In the genomic region with DNA sequence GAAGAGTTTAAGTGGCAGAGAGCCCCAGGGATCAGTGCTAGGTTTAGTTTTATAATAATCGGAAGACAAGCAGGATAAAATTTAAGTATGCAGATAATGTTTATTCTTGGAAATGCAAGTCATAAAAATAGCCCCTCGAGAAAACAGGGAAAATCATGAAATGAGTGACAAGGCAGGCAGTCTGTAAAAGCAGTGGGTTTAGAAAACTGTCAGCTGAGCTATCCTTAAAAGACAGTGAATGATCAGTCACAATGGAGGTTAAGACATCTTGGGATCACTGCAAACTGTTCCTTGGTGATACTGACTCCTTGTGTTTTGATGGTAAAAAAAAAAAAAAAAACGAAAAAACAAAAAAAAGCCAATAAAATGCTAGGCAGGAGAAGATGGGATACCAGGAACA, we compare ENCODE assay signal across 29 cellular contexts.
"Had no signal": no experiment of that assay in that cellular context is flagged by ENCODE, and none has a peak within 500 bp of the region (broad histone marks: within the 10 kb centered on the region; RNA-seq: fewer than 3 reads in every experiment).

No MANE protein-coding gene starts in this region.

- H3K4me1 Mint-ChIP-seq: activated CD4-positive, alpha-beta T cell treated with anti-CD3 and anti-CD28 coated beads, Interleukin-2, amount 10 ng/mL, durations not matched to agents 24 days and 14 days; activated naive CD4-positive, alpha-beta T cell treated with anti-CD3 and anti-CD28 coated beads, Interleukin-2, amount 50 U/mL, for 24 hours; activated naive CD8-positive, alpha-beta T cell treated with anti-CD3 and anti-CD28 coated beads, Interleukin-2, amount 10 ng/mL, durations not matched to agents 7 days and 5 days had no signal

- H3K36me3 Mint-ChIP-seq: activated naive CD4-positive, alpha-beta T cell treated with anti-CD3 and anti-CD28 coated beads, Interleukin-2, amount 50 U/mL, for 24 hours; activated naive CD8-positive, alpha-beta T cell treated with anti-CD3 and anti-CD28 coated beads, Interleukin-2, amount 10 ng/mL, durations not matched to agents 7 days and 5 days had no signal

- H3K27ac Mint-ChIP-seq: activated CD4-positive, alpha-beta T cell treated with anti-CD3 and anti-CD28 coated beads, Interleukin-2, amount 10 ng/mL, durations not matched to agents 24 days and 14 days; activated CD8-positive, alpha-beta T cell treated with anti-CD3 and anti-CD28 coated beads, Interleukin-2, amount 10 ng/mL, durations not matched to agents 7 days and 5 days; activated naive CD4-positive, alpha-beta T cell treated with anti-CD3 and anti-CD28 coated beads, Interleukin-2, amount 50 U/mL, for 24 hours; activated naive CD8-positive, alpha-beta T cell treated with anti-CD3 and anti-CD28 coated beads, Interleukin-2, amount 10 ng/mL, durations not matched to agents 7 days and 5 days; activated T-cell treated with anti-CD3 and anti-CD28 coated beads, Interleukin-2, amount 50 U/mL, for 24 hours; activated T-helper 2 cell treated with anti-CD3 and anti-CD28 coated beads, Interferon-gamma antibody, Interleukin-2, Interleukin-4, amounts not matched to agents 10 μg/mL and 5 μg/mL and 100 μg/mL, durations not matched to agents 14 hours and 24 hours and 36 hours had no signal

- DNase-seq: activated CD4-positive, alpha-beta T cell treated with anti-CD3 and anti-CD28 coated beads, Interleukin-2, amount 10 ng/mL, durations not matched to agents 24 days and 14 days; activated CD4-positive, alpha-beta T cell treated with anti-CD3 and anti-CD28 coated beads, Interleukin-2, amount 50 U/mL, for 4 hours; activated CD8-positive, alpha-beta T cell treated with anti-CD3 and anti-CD28 coated beads, Interleukin-2, amount 10 ng/mL, durations not matched to agents 7 days and 5 days; activated gamma-delta T cell; activated naive CD4-positive, alpha-beta T cell treated with Interleukin-2 at 50 U/mL for 16 hours; activated naive CD8-positive, alpha-beta T cell treated with anti-CD3 and anti-CD28 coated beads, Interleukin-2, amount 10 ng/mL, durations not matched to agents 7 days and 5 days; activated T-cell treated with anti-CD3 and anti-CD28 coated beads, Interleukin-2, amount 50 U/mL, for 24 hours; Kasumi-1; KG1; MM.1S; MV-4-11; NCI-H1092; NCI-H1436 treated with DMSO at 0.1 percent for 48 hours; NCI-H187; NCI-H2029 treated with DMSO at 0.1 percent for 48 hours; NCI-H2107; NCI-H2171; NCI-H510A; NCI-H526 treated with DMSO at 0.1 percent for 48 hours; NCI-H774; PC-9; SIG-M5; T1000 had no signal

- H3K27ac ChIP-seq: ascending aorta, breast epithelium, PC-9, RWPE1 had no signal

- H3K4me2 ChIP-seq: PC-9 had no signal

- H3K9me3 Mint-ChIP-seq: activated CD4-positive, alpha-beta T cell treated with anti-CD3 and anti-CD28 coated beads, Interleukin-2, amount 10 ng/mL, durations not matched to agents 24 days and 14 days; activated naive CD4-positive, alpha-beta T cell treated with anti-CD3 and anti-CD28 coated beads, Interleukin-2, amount 50 U/mL, for 24 hours; activated naive CD8-positive, alpha-beta T cell treated with anti-CD3 and anti-CD28 coated beads, Interleukin-2, amount 10 ng/mL, durations not matched to agents 7 days and 5 days; activated T-cell treated with anti-CD3 and anti-CD28 coated beads, Interleukin-2, amount 50 U/mL, for 24 hours; activated T-helper 2 cell treated with anti-CD3 and anti-CD28 coated beads, Interferon-gamma antibody, Interleukin-2, Interleukin-4, amounts not matched to agents 10 μg/mL and 5 μg/mL and 100 μg/mL, durations not matched to agents 14 hours and 24 hours and 36 hours had no signal

- H3K36me3 ChIP-seq: ascending aorta, breast epithelium had no signal

- H3K4me3 ChIP-seq: ascending aorta, breast epithelium, PC-9 had no signal

- H3K4me3 Mint-ChIP-seq: activated CD4-positive, alpha-beta T cell treated with anti-CD3 and anti-CD28 coated beads, Interleukin-2, amount 10 ng/mL, durations not matched to agents 24 days and 14 days; activated CD8-positive, alpha-beta T cell treated with anti-CD3 and anti-CD28 coated beads, Interleukin-2, amount 10 ng/mL, durations not matched to agents 7 days and 5 days; activated naive CD4-positive, alpha-beta T cell treated with anti-CD3 and anti-CD28 coated beads, Interleukin-2, amount 50 U/mL, for 24 hours; activated naive CD8-positive, alpha-beta T cell treated with anti-CD3 and anti-CD28 coated beads, Interleukin-2, amount 10 ng/mL, durations not matched to agents 7 days and 5 days; activated T-cell treated with anti-CD3 and anti-CD28 coated beads, Interleukin-2, amount 50 U/mL, for 24 hours had no signal

- H2AFZ ChIP-seq: PC-9 had no signal

- H3K9me3 ChIP-seq: ascending aorta, breast epithelium had no signal

- ATAC-seq: activated CD8-positive, alpha-beta T cell treated with anti-CD3 and anti-CD28 coated beads, Interleukin-2, amount 10 ng/mL, durations not matched to agents 7 days and 5 days; Right ventricle myocardium inferior had no signal

- H3K27me3 ChIP-seq: ascending aorta, breast epithelium had no signal

- H3K27me3 Mint-ChIP-seq: activated T-cell treated with anti-CD3 and anti-CD28 coated beads, Interleukin-2, amount 50 U/mL, for 24 hours had no signal

- H3K4me1 ChIP-seq: ascending aorta, breast epithelium had no signal
